Comparison of ENCODE assay signal across 23 cellular contexts in the genomic region with DNA sequence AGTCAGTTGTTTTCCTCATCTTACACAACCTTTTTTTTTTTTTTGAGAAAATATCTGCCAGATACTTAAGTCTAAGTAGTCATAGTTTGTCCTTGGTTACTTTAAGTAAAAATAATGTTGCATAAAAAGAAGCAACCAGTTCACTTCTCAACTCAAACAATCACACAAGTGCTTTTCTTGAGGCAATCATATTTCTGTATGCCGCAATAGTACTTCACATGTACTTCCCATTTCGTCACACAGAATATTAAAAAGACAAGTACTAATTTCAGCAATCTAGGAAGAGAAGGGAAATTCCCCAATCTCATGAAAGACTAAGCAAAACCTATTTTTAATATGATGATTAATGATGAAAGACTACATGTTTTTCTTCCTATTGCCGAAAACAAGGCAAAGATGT. TPM values are rescaled to one million over a fixed set of nuclear protein-coding genes. Genes with fewer than 3 reads are reported as not detected.
DNase-seq lines count a peak whose midpoint lies in the region; ATAC-seq, FAIRE-seq and TF ChIP-seq lines count a peak whose summit lies in the region.
"Had no signal": no experiment of that assay in that cellular context is flagged by ENCODE, and none has a peak within 500 bp of the region (broad histone marks: within the 10 kb centered on the region; RNA-seq: fewer than 3 reads in every experiment).

No MANE protein-coding gene starts in this region.

- H3K36me3 Mint-ChIP-seq in naive B cell (no peaks in the 10 kb centered on the region), immature natural killer cell (peaks cover 0 to 3% (median 0%) of the 10 kb centered on the region in 3 donors)
- H3K36me3 Mint-ChIP-seq: activated CD8-positive, alpha-beta memory T cell treated with anti-CD3 and anti-CD28 coated beads, Interleukin-2, amount 10 ng/mL, durations not matched to agents 7 days and 5 days; activated naive CD8-positive, alpha-beta T cell had no signal

- peaks cover 0 to 8% (median 6%) of the 10 kb centered on the region in 3 donors for H3K4me1 Mint-ChIP-seq in naive B cell
- H3K4me1 Mint-ChIP-seq in immature natural killer cell, result no peaks in the 10 kb centered on the region
- H3K4me1 Mint-ChIP-seq: activated CD8-positive, alpha-beta memory T cell treated with anti-CD3 and anti-CD28 coated beads, Interleukin-2, amount 10 ng/mL, durations not matched to agents 7 days and 5 days had no signal

- peak overlapping the region in 1 of 6 donors; percentile 47 for H3K27ac Mint-ChIP-seq in naive B cell
- no peak overlapping the region for H3K27ac Mint-ChIP-seq in immature natural killer cell
- H3K27ac Mint-ChIP-seq: activated CD8-positive, alpha-beta memory T cell treated with anti-CD3 and anti-CD28 coated beads, Interleukin-2, amount 10 ng/mL, durations not matched to agents 7 days and 5 days; activated naive CD8-positive, alpha-beta T cell had no signal

- peaks cover 0 to 3% (median 0%) of the 10 kb centered on the region in 7 donors for H3K9me3 Mint-ChIP-seq in naive B cell
- H3K9me3 Mint-ChIP-seq in immature natural killer cell, result no peaks in the 10 kb centered on the region

- peak; percentile 14 for FAIRE-seq in GM12892 (lab: Jason Lieb, UNC)
- FAIRE-seq: colon, kidney had no signal

- H3K27me3 Mint-ChIP-seq in naive B cell (no peaks in the 10 kb centered on the region), immature natural killer cell (ENCODE audit: low read depth in 3 of 3) (no peaks in the 10 kb centered on the region)
- H3K27me3 Mint-ChIP-seq: activated naive CD8-positive, alpha-beta T cell had no signal

- peak; percentile 47 to 50 for ATAC-seq in naive B cell (ENCODE audit: low read depth in 2 of 2)
- no peak for ATAC-seq in GM19455 (IDR thresholded peaks at IDR 0.05; ENCODE audit: unreplicated experiment)
- ATAC-seq: activated CD8-positive, alpha-beta memory T cell treated with anti-CD3 and anti-CD28 coated beads, Interleukin-2, amount 10 ng/mL, durations not matched to agents 7 days and 5 days; foreskin keratinocyte; HCT116 had no signal

- DNase-seq in GM12892 (ENCODE audit: insufficient read length) (no peak), NOMO-1 (lab: John Stamatoyannopoulos, UW; ENCODE audit: unreplicated experiment in 2 of 2) (peak; percentile 16 to 44), amniotic epithelial cell (ENCODE audit: low read depth) (peak; percentile 52), naive B cell (no peak), iPS-NIHi7 (ENCODE audit: extremely low spot score) (no peak), GM03348 (ENCODE audit: low spot score) (no peak), immature natural killer cell (no peak)
- DNase-seq: activated CD4-positive, alpha-beta T cell treated with anti-CD3 and anti-CD28 coated beads for 1 hour; activated CD8-positive, alpha-beta memory T cell treated with anti-CD3 and anti-CD28 coated beads, Interleukin-2, amount 10 ng/mL, durations not matched to agents 7 days and 5 days; Caco-2; DND-41; foreskin keratinocyte; hypothalamus; kidney; NCI-H146; NCI-H2171 treated with DMSO at 0.1 percent for 48 hours; NCI-H69; PC-9; substantia nigra had no signal

- no peak for TF ChIP-seq POLR2A in GM12892 (IDR thresholded peaks at IDR 0.05; ENCODE audit: low read depth, low read length)

- H3K4me3 Mint-ChIP-seq in naive B cell (no peak overlapping the region), immature natural killer cell (no peak overlapping the region)
- H3K4me3 Mint-ChIP-seq: activated CD8-positive, alpha-beta memory T cell treated with anti-CD3 and anti-CD28 coated beads, Interleukin-2, amount 10 ng/mL, durations not matched to agents 7 days and 5 days; activated naive CD8-positive, alpha-beta T cell had no signal

RNA-seq across cellular contexts. Expression of a gene that starts 40.9 kb away (rescaled TPM):
- polyA plus RNA-seq in GM12892 (2012; ENCODE audit: missing spikeins), result 32.6 TPM
- 10 to 100 TPM; 42.0 to 70.9 (median 56.1) TPM for polyA plus RNA-seq in naive B cell (ENCODE audit: low read depth in 6 of 6)
- 10 to 100 TPM; 34.7 to 79.4 (median 57.6) TPM for polyA plus RNA-seq in immature natural killer cell

Comparison
In these comparisons a context has a peak if more than half of its experiments do, and no peak if none do; other contexts are left out.
1. DNase-seq: peak in NOMO-1 (2 of 2) and amniotic epithelial cell (single experiment); none in GM12892 (single experiment), naive B cell (single experiment), iPS-NIHi7 (single experiment), GM03348 (single experiment) and immature natural killer cell (0 of 3).